In genomic region chr12:53497461-53497860, GRCh38 we compare ENCODE assay signal across 15 cellular contexts. TPM values are rescaled to one million over a fixed set of nuclear protein-coding genes. Genes with fewer than 3 reads are reported as not detected.
DNase-seq lines count a peak whose midpoint lies in the region; ATAC-seq, FAIRE-seq and TF ChIP-seq lines count a peak whose summit lies in the region.
"Had no signal": no experiment of that assay in that cellular context is flagged by ENCODE, and none has a peak within 500 bp of the region (broad histone marks: within the 10 kb centered on the region; RNA-seq: fewer than 3 reads in every experiment).

No MANE protein-coding gene starts in this region.

- H4K20me1 ChIP-seq in Karpas-422 (ENCODE audit: insufficient read depth, low read depth, low read length), result no peaks in the 10 kb centered on the region

- H3K4me1 ChIP-seq in A549, result peaks cover 52% of the 10 kb centered on the region
- peaks cover 66% of the 10 kb centered on the region for H3K4me1 ChIP-seq in Karpas-422 (ENCODE audit: low read length)
- peaks cover 23% of the 10 kb centered on the region for H3K4me1 ChIP-seq in endodermal cell (ENCODE audit: control insufficient read depth, insufficient read depth, low read length)

- H3K27ac Mint-ChIP-seq in endodermal cell (no peak overlapping the region), natural killer cell (peak overlapping the region; percentile 98 to 99)
- no peak overlapping the region for H3K27ac Mint-ChIP-seq in stimulated activated naive CD8-positive, alpha-beta T cell treated with anti-CD3 and anti-CD28 coated beads, Interleukin-15, amount 100 ng/mL, for 72 hours
- no peak overlapping the region for H3K27ac Mint-ChIP-seq in activated CD8-positive, alpha-beta T cell treated with anti-CD3 and anti-CD28 coated beads, Interleukin-2, amount 10 ng/mL, durations not matched to agents 7 days and 5 days

- 96% methylated on average over 3 of the region's 3 CpGs for WGBS in A549 (ENCODE audit: missing lambda C conversion rate)
- WGBS in endodermal cell (ENCODE audit: insufficient coverage in 1 of 2, insufficient read length in 1 of 2), 2 experiments, result 93 to 96% methylated on average over 2 to 3 of the region's 3 CpGs

- H3K27ac ChIP-seq in A549, result peak overlapping the region in 1 of 2 experiments; percentile 96; a peak in 1 of 6 replicates
- no peak overlapping the region for H3K27ac ChIP-seq in Karpas-422 (ENCODE audit: low read length)
- no peak overlapping the region for H3K27ac ChIP-seq in endodermal cell (ENCODE audit: low read depth, low read length)

- H3K9me3 ChIP-seq in A549 (no peaks in the 10 kb centered on the region), Karpas-422 (ENCODE audit: low read length) (no peaks in the 10 kb centered on the region), endodermal cell (ENCODE audit: control insufficient read depth, low read length) (no peaks in the 10 kb centered on the region)
- H3K9me3 ChIP-seq: transverse colon had no signal

- H3K36me3 Mint-ChIP-seq in endodermal cell (ENCODE audit: low read depth) (no peaks in the 10 kb centered on the region), natural killer cell (no peaks in the 10 kb centered on the region)
- H3K36me3 Mint-ChIP-seq in activated CD8-positive, alpha-beta T cell treated with anti-CD3 and anti-CD28 coated beads, Interleukin-2, amount 10 ng/mL, durations not matched to agents 7 days and 5 days (ENCODE audit: low read depth), result peaks cover 3% of the 10 kb centered on the region

- no peak for ATAC-seq in A549
- ATAC-seq in natural killer cell, result no peak
- no peak for ATAC-seq in stimulated activated naive CD8-positive, alpha-beta T cell treated with anti-CD3 and anti-CD28 coated beads, Interleukin-15, amount 100 ng/mL, for 72 hours
- no peak for ATAC-seq in activated CD8-positive, alpha-beta T cell treated with anti-CD3 and anti-CD28 coated beads, Interleukin-2, amount 10 ng/mL, durations not matched to agents 7 days and 5 days
- ATAC-seq in HG03469 (IDR thresholded peaks at IDR 0.05; ENCODE audit: unreplicated experiment), result no peak

- no peaks in the 10 kb centered on the region for H3K9me2 ChIP-seq in Karpas-422 (replicated peaks; ENCODE audit: insufficient read depth, low read length)

- intact Hi-C loops in natural killer cell (cut with micrococcal nuclease), result no loop called here

- no peak for TF ChIP-seq POLR2A in A549 (IDR thresholded peaks at IDR 0.05; ENCODE audit: low read length)

- H3K27me3 Mint-ChIP-seq in endodermal cell (ENCODE audit: insufficient read depth) (peaks cover 2% of the 10 kb centered on the region), natural killer cell (ENCODE audit: low read depth in 2 of 2) (no peaks in the 10 kb centered on the region)
- no peaks in the 10 kb centered on the region for H3K27me3 Mint-ChIP-seq in stimulated activated naive CD8-positive, alpha-beta T cell treated with anti-CD3 and anti-CD28 coated beads, Interleukin-15, amount 100 ng/mL, for 72 hours
- no peaks in the 10 kb centered on the region for H3K27me3 Mint-ChIP-seq in activated CD8-positive, alpha-beta T cell treated with anti-CD3 and anti-CD28 coated beads, Interleukin-2, amount 10 ng/mL, durations not matched to agents 7 days and 5 days (ENCODE audit: low read depth)

- CTCF ChIA-PET in A549 (lab: Yijun Ruan, JAX), result interaction anchor here (1.8 to 8.4 kb wide), 4 partner anchors 9 to 145 kb away, joined by 5 to 53 read pairs (median 8); partner anchors contain the start of gene NPFF
- CTCF ChIA-PET in activated CD8-positive, alpha-beta T cell treated with anti-CD3 and anti-CD28 coated beads, Interleukin-2, amount 10 ng/mL, durations not matched to agents 7 days and 5 days (lab: Charles Lee), result interaction anchor here (0.8 to 2.5 kb wide), 4 partner anchors 21 to 176 kb away, joined by 3 to 10 read pairs (median 4); partner anchors contain the start of gene AAAS

- TF ChIP-seq EP300 in A549 (IDR thresholded peaks at IDR 0.05), result no peak

- H3K79me2 ChIP-seq in Karpas-422 (ENCODE audit: low read length), result peaks cover 30% of the 10 kb centered on the region

- FAIRE-seq in A549 (lab: Jason Lieb, UNC), result no peak

- H3K4me1 Mint-ChIP-seq in endodermal cell (peaks cover 44% of the 10 kb centered on the region), natural killer cell (peaks cover 34 to 58% of the 10 kb centered on the region in 2 donors)
- H3K4me1 Mint-ChIP-seq in stimulated activated naive CD8-positive, alpha-beta T cell treated with anti-CD3 and anti-CD28 coated beads, Interleukin-15, amount 100 ng/mL, for 72 hours, result peaks cover 59% of the 10 kb centered on the region
- H3K4me1 Mint-ChIP-seq in activated CD8-positive, alpha-beta T cell treated with anti-CD3 and anti-CD28 coated beads, Interleukin-2, amount 10 ng/mL, durations not matched to agents 7 days and 5 days (ENCODE audit: low read depth), result peaks cover 57% of the 10 kb centered on the region

- no peak for TF ChIP-seq CTCF in A549 (IDR thresholded peaks at IDR 0.05)
- TF ChIP-seq CTCF in endodermal cell (conservative IDR thresholded peaks at IDR 0.05), result no peak
- TF ChIP-seq CTCF in natural killer cell (IDR thresholded peaks at IDR 0.05), result no peak

- H3K27me3 ChIP-seq in Karpas-422 (ENCODE audit: low read length), result no peaks in the 10 kb centered on the region
- no peaks in the 10 kb centered on the region for H3K27me3 ChIP-seq in endodermal cell (ENCODE audit: control insufficient read depth, insufficient read depth, low read length, poor library complexity, severe bottlenecking)
- H3K27me3 ChIP-seq: transverse colon had no signal

- H2AFZ ChIP-seq in Karpas-422 (ENCODE audit: low read length), result no peak overlapping the region

- H3K4me2 ChIP-seq in A549 (peak overlapping the region; percentile 56; the same call in 2 of the 3 replicates), Karpas-422 (ENCODE audit: low read depth, low read length, poor library complexity, severe bottlenecking) (peak overlapping the region; percentile 74)

- H3K4me3 ChIP-seq in A549, result no peak overlapping the region
- no peak overlapping the region for H3K4me3 ChIP-seq in Karpas-422 (ENCODE audit: low read length)
- H3K4me3 ChIP-seq in endodermal cell (ENCODE audit: low read length), result no peak overlapping the region
- H3K4me3 ChIP-seq: transverse colon had no signal

- H3K9me3 Mint-ChIP-seq in endodermal cell, result no peaks in the 10 kb centered on the region
- H3K9me3 Mint-ChIP-seq in natural killer cell, result no peaks in the 10 kb centered on the region
- no peaks in the 10 kb centered on the region for H3K9me3 Mint-ChIP-seq in stimulated activated naive CD8-positive, alpha-beta T cell treated with anti-CD3 and anti-CD28 coated beads, Interleukin-15, amount 100 ng/mL, for 72 hours
- no peaks in the 10 kb centered on the region for H3K9me3 Mint-ChIP-seq in activated CD8-positive, alpha-beta T cell treated with anti-CD3 and anti-CD28 coated beads, Interleukin-2, amount 10 ng/mL, durations not matched to agents 7 days and 5 days (ENCODE audit: insufficient read depth)

- peak overlapping the region; percentile 87; the same call in 1 of the 2 replicates for H3K9ac ChIP-seq in Karpas-422 (ENCODE audit: low read length)
- no peak overlapping the region for H3K9ac ChIP-seq in endodermal cell (ENCODE audit: extremely low read depth, low read length, poor library complexity, severe bottlenecking)

- H3K36me3 ChIP-seq in Karpas-422 (ENCODE audit: insufficient read depth, low read length) (no peaks in the 10 kb centered on the region), endodermal cell (ENCODE audit: control insufficient read depth, insufficient read depth, low read length) (no peaks in the 10 kb centered on the region)
- H3K36me3 ChIP-seq: transverse colon had no signal

- POLR2A ChIA-PET in A549 (lab: Yijun Ruan, JAX), result no interaction called here
- POLR2A ChIA-PET in activated CD8-positive, alpha-beta T cell treated with anti-CD3 and anti-CD28 coated beads, Interleukin-2, amount 10 ng/mL, durations not matched to agents 7 days and 5 days (lab: Charles Lee), result interaction anchor here (0.7 kb wide), 1 partner anchor 11 kb away, joined by 3 read pairs; no protein-coding TSS in a partner anchor

- TF ChIP-seq RAD21 in A549 (conservative IDR thresholded peaks at IDR 0.05 in 1 of 2, IDR thresholded peaks at IDR 0.05 in 1 of 2), result no peak

- DNase-seq in A549 (ENCODE audit: low read depth in 1 of 2, low spot score in 1 of 2) (no peak), Karpas-422 (no peak), endodermal cell (peak; percentile 43), natural killer cell (no peak)
- no peak for DNase-seq in stimulated activated naive CD8-positive, alpha-beta T cell treated with anti-CD3 and anti-CD28 coated beads, Interleukin-15, amount 100 ng/mL, for 72 hours
- DNase-seq in activated CD8-positive, alpha-beta T cell treated with anti-CD3 and anti-CD28 coated beads, Interleukin-2, amount 10 ng/mL, durations not matched to agents 7 days and 5 days, result no peak
- no peak for DNase-seq in NK-92 treated with Interleukin-12 subunit alpha and Interleukin-12 subunit beta, amount 100 ng/mL, for 24 hours (lab: John Stamatoyannopoulos, UW)
- DNase-seq: DMS 273 treated with DMSO at 0.1 percent for 48 hours; mesendoderm; stimulated activated CD4-positive, alpha-beta T cell treated with anti-CD3 and anti-CD28 coated beads, Interleukin-4, amount 100 ng/mL, for 4 hours; T-helper 1 cell; transverse colon had no signal

- H3K4me3 Mint-ChIP-seq in endodermal cell (no peak overlapping the region), natural killer cell (peak overlapping the region; percentile 99)
- H3K4me3 Mint-ChIP-seq in stimulated activated naive CD8-positive, alpha-beta T cell treated with anti-CD3 and anti-CD28 coated beads, Interleukin-15, amount 100 ng/mL, for 72 hours, result no peak overlapping the region
- no peak overlapping the region for H3K4me3 Mint-ChIP-seq in activated CD8-positive, alpha-beta T cell treated with anti-CD3 and anti-CD28 coated beads, Interleukin-2, amount 10 ng/mL, durations not matched to agents 7 days and 5 days

RNA-seq across cellular contexts. Expression of gene MAP3K12, which starts 1.8 kb away (rescaled TPM):
- polyA plus RNA-seq in A549 (2011; rRNA removed) (21.9 and 30.6 TPM in 2 replicates), A549 (2017; fragmentation: RNase III; extraction: RNeasy Plus Mini Kit Qiagen cat#74134 plus additional on column Dnase treatment) (14.0 to 18.7 TPM (median 16.1 TPM) in 3 replicates)
- 20.1 and 23.0 TPM in 2 replicates for polyA plus RNA-seq in A549 (2012; cell fraction: cytosol; rRNA removed)
- 110 and 113 TPM in 2 replicates for polyA plus RNA-seq in A549 (2012; cell fraction: nucleus; rRNA removed)
- 29.2 and 40.6 TPM in 2 replicates for polyA minus RNA-seq in A549 (2011; rRNA and poly(A)+ RNA removed)
- total RNA-seq in Karpas-422 (2014; rRNA removed; shearing (Covaris generic); ENCODE audit: low replicate concordance), result 21.9 and 24.8 TPM in 2 replicates
- total RNA-seq in endodermal cell (1 to 10 TPM; 5.5 to 8.1 TPM), natural killer cell (10 to 100 TPM; 15.3 to 21.8 (median 21.8) TPM)
- polyA plus RNA-seq in endodermal cell (2013, experiment 1 of 2), result 27.5 TPM
- polyA plus RNA-seq in endodermal cell (2013, experiment 2 of 2), result 21.6 TPM
- 10 to 100 TPM; 22.7 to 22.9 TPM for total RNA-seq in activated CD8-positive, alpha-beta T cell treated with anti-CD3 and anti-CD28 coated beads, Interleukin-2, amount 10 ng/mL, durations not matched to agents 7 days and 5 days

RNA-seq across cellular contexts. Expression of gene TARBP2, which starts 3.6 kb away (rescaled TPM):
- 41.5 and 51.2 TPM in 2 replicates for polyA plus RNA-seq in A549 (2011; rRNA removed)
- polyA plus RNA-seq in A549 (2012; cell fraction: cytosol; rRNA removed), result 91.9 and 106 TPM in 2 replicates
- polyA plus RNA-seq in A549 (2012; cell fraction: nucleus; rRNA removed), result 170 and 176 TPM in 2 replicates
- 43.7 to 50.4 TPM (median 49.9 TPM) in 3 replicates for polyA plus RNA-seq in A549 (2017; fragmentation: RNase III; extraction: RNeasy Plus Mini Kit Qiagen cat#74134 plus additional on column Dnase treatment)
- 39.4 and 49.2 TPM in 2 replicates for polyA minus RNA-seq in A549 (2011; rRNA and poly(A)+ RNA removed)
- total RNA-seq in Karpas-422 (2014; rRNA removed; shearing (Covaris generic); ENCODE audit: low replicate concordance), result 37.0 and 65.7 TPM in 2 replicates
- total RNA-seq in endodermal cell, result 10 to 100 TPM; 48.4 to 60.3 TPM
- 60.9 TPM for polyA plus RNA-seq in endodermal cell (2013, experiment 1 of 2)
- 51.7 TPM for polyA plus RNA-seq in endodermal cell (2013, experiment 2 of 2)
- total RNA-seq in natural killer cell, result 10 to 100 TPM; 23.8 to 35.1 (median 33.7) TPM
- 10 to 100 TPM; 30.3 to 36.9 TPM for total RNA-seq in activated CD8-positive, alpha-beta T cell treated with anti-CD3 and anti-CD28 coated beads, Interleukin-2, amount 10 ng/mL, durations not matched to agents 7 days and 5 days

RNA-seq across cellular contexts. Expression of gene NPFF, which starts 9.8 kb away (rescaled TPM):
- polyA plus RNA-seq in A549 (2011; rRNA removed) (0.17 TPM in 1 of 2 replicates, not detected in the other), A549 (2017; fragmentation: RNase III; extraction: RNeasy Plus Mini Kit Qiagen cat#74134 plus additional on column Dnase treatment) (not detected in 3 replicates)
- 0.26 and 0.46 TPM in 2 replicates for polyA plus RNA-seq in A549 (2012; cell fraction: cytosol; rRNA removed)
- polyA plus RNA-seq in A549 (2012; cell fraction: nucleus; rRNA removed), result 1.4 and 1.6 TPM in 2 replicates
- not detected in 2 replicates for polyA minus RNA-seq in A549 (2011; rRNA and poly(A)+ RNA removed)
- total RNA-seq in Karpas-422 (2014; rRNA removed; shearing (Covaris generic); ENCODE audit: low replicate concordance), result 1.0 TPM in 1 of 2 replicates, not detected in the other
- total RNA-seq in endodermal cell (not detected), natural killer cell (not detected)
- 0.85 TPM for polyA plus RNA-seq in endodermal cell (2013, experiment 1 of 2)
- polyA plus RNA-seq in endodermal cell (2013, experiment 2 of 2), result not detected
- total RNA-seq in activated CD8-positive, alpha-beta T cell treated with anti-CD3 and anti-CD28 coated beads, Interleukin-2, amount 10 ng/mL, durations not matched to agents 7 days and 5 days, result not detected
- total RNA-seq: osteocyte, skeletal muscle tissue, transverse colon had no signal

RNA-seq across cellular contexts. Expression of gene PCBP2, which starts 45.6 kb away (rescaled TPM):
- polyA plus RNA-seq in A549 (2011; rRNA removed), result 367 and 604 TPM in 2 replicates
- polyA plus RNA-seq in A549 (2012; cell fraction: cytosol; rRNA removed), result 705 and 750 TPM in 2 replicates
- 500 and 631 TPM in 2 replicates for polyA plus RNA-seq in A549 (2012; cell fraction: nucleus; rRNA removed)
- 546 to 553 TPM (median 551 TPM) in 3 replicates for polyA plus RNA-seq in A549 (2017; fragmentation: RNase III; extraction: RNeasy Plus Mini Kit Qiagen cat#74134 plus additional on column Dnase treatment)
- polyA minus RNA-seq in A549 (2011; rRNA and poly(A)+ RNA removed), result 1,540 and 1,566 TPM in 2 replicates
- 340 and 447 TPM in 2 replicates for total RNA-seq in Karpas-422 (2014; rRNA removed; shearing (Covaris generic); ENCODE audit: low replicate concordance)
- 1,000 to 10,000 TPM; 1,281 to 1,338 TPM for total RNA-seq in endodermal cell
- 1,028 TPM for polyA plus RNA-seq in endodermal cell (2013, experiment 1 of 2)
- 890 TPM for polyA plus RNA-seq in endodermal cell (2013, experiment 2 of 2)
- 1,000 to 10,000 TPM in 1 of 3 donors, 100 to 1,000 TPM in 2; 910 to 1,083 (median 943) TPM for total RNA-seq in natural killer cell
- 100 to 1,000 TPM; 813 to 836 TPM for total RNA-seq in activated CD8-positive, alpha-beta T cell treated with anti-CD3 and anti-CD28 coated beads, Interleukin-2, amount 10 ng/mL, durations not matched to agents 7 days and 5 days

RNA-seq across cellular contexts. Expression of gene PRR13, which starts 55.9 kb away (rescaled TPM):
- polyA plus RNA-seq in A549 (2011; rRNA removed) (203 and 257 TPM in 2 replicates), A549 (2017; fragmentation: RNase III; extraction: RNeasy Plus Mini Kit Qiagen cat#74134 plus additional on column Dnase treatment) (210 to 248 TPM (median 221 TPM) in 3 replicates)
- polyA plus RNA-seq in A549 (2012; cell fraction: cytosol; rRNA removed), result 214 and 245 TPM in 2 replicates
- polyA plus RNA-seq in A549 (2012; cell fraction: nucleus; rRNA removed), result 99.6 and 118 TPM in 2 replicates
- polyA minus RNA-seq in A549 (2011; rRNA and poly(A)+ RNA removed), result 200 and 213 TPM in 2 replicates
- 112 and 139 TPM in 2 replicates for total RNA-seq in Karpas-422 (2014; rRNA removed; shearing (Covaris generic); ENCODE audit: low replicate concordance)
- total RNA-seq in endodermal cell (100 to 1,000 TPM; 184 to 209 TPM), natural killer cell (100 to 1,000 TPM; 214 to 233 (median 231) TPM)
- polyA plus RNA-seq in endodermal cell (2013, experiment 1 of 2), result 101 TPM
- polyA plus RNA-seq in endodermal cell (2013, experiment 2 of 2), result 95.7 TPM
- 100 to 1,000 TPM; 220 TPM for total RNA-seq in activated CD8-positive, alpha-beta T cell treated with anti-CD3 and anti-CD28 coated beads, Interleukin-2, amount 10 ng/mL, durations not matched to agents 7 days and 5 days

Comparison
In these comparisons a context has a peak if more than half of its experiments do, and no peak if none do; other contexts are left out.
1. H3K27ac Mint-ChIP-seq: peak in natural killer cell (2 of 2); none in endodermal cell (single experiment), stimulated activated naive CD8-positive, alpha-beta T cell treated with anti-CD3 and anti-CD28 coated beads, Interleukin-15, amount 100 ng/mL, for 72 hours (0 of 2) and activated CD8-positive, alpha-beta T cell treated with anti-CD3 and anti-CD28 coated beads, Interleukin-2, amount 10 ng/mL, durations not matched to agents 7 days and 5 days (single experiment).